ENCODE assay signal across 8 cellular contexts in genomic region chr17:78780852-78781338, GRCh38. TPM values are rescaled to one million over a fixed set of nuclear protein-coding genes. Genes with fewer than 3 reads are reported as not detected.
DNase-seq lines count a peak whose midpoint lies in the region; ATAC-seq and TF ChIP-seq lines count a peak whose summit lies in the region.

No MANE protein-coding gene starts in this region.

- peak overlapping the region; percentile 47 for H2AFZ ChIP-seq in GM23248

- H3K9me2 ChIP-seq in GM23248 (ENCODE audit: insufficient read depth) = no peaks in the 10 kb centered on the region

- H3K9me3 ChIP-seq in GM23248 (ENCODE audit: low read depth) = no peaks in the 10 kb centered on the region
- no peaks in the 10 kb centered on the region for H3K9me3 ChIP-seq in gastrocnemius medialis

- TF ChIP-seq CTCF in WI38 (IDR thresholded peaks at IDR 0.05; ENCODE audit: low read depth, low read length) (no peak), gastrocnemius medialis (IDR thresholded peaks at IDR 0.05 in 4 of 5, conservative IDR thresholded peaks at IDR 0.05 in 1 of 5) (no peak)

- peak overlapping the region; percentile 60 for H3K27ac ChIP-seq in GM23248
- peak overlapping the region; percentile 82 to 99 (median 90) for H3K27ac ChIP-seq in gastrocnemius medialis

- H3K27me3 ChIP-seq in GM23248 (replicated peaks; ENCODE audit: insufficient read depth) = no peaks in the 10 kb centered on the region
- H3K27me3 ChIP-seq in gastrocnemius medialis = no peaks in the 10 kb centered on the region

- H3K36me3 ChIP-seq in GM23248 (ENCODE audit: low read depth) (no peaks in the 10 kb centered on the region), gastrocnemius medialis (no peaks in the 10 kb centered on the region)

- intact Hi-C loops in gastrocnemius medialis (cut with DNase I; ENCODE audit: low total_unique reads) = loop anchor here (5.0 kb wide), 1 partner anchor 104 kb away; no protein-coding TSS in a partner anchor

- DNase-seq in GM23248 (peak; percentile 68), fibroblast of peridontal ligament (ENCODE audit: extremely low read depth) (peak; percentile 24), gastrocnemius medialis (no peak), NCI-H1694 treated with DMSO at 0.1 percent for 48 hours (lab: John Stamatoyannopoulos, UW) (no peak), NCI-H1092 (lab: John Stamatoyannopoulos, UW) (no peak)

- 11 to 12% methylated on average over 17 of the region's 17 CpGs for WGBS in GM23248 (ENCODE audit: low coverage in 1 of 2, low lambda C conversion rate in 2 of 2, missing lambda C conversion rate in 2 of 2), 2 experiments

- in situ Hi-C loops in GM23248 (cut with MboI) (no loop called here), gastrocnemius medialis (cut with MboI; ENCODE audit: low sequenced_read_pairs in 4 of 4) (no loop called here)

- H3K4me1 ChIP-seq in GM23248 (ENCODE audit: insufficient read depth) (peaks cover under 1% of the 10 kb centered on the region; the same call in 1 of the 2 replicates), gastrocnemius medialis (peaks cover 27 to 33% of the 10 kb centered on the region in 2 donors)

- H3K79me2 ChIP-seq in GM23248 (ENCODE audit: insufficient read depth) = peaks cover 59% of the 10 kb centered on the region

- peak overlapping the region; percentile 72 for H3K4me2 ChIP-seq in GM23248 (ENCODE audit: unreplicated experiment)

- no peaks in the 10 kb centered on the region for H4K20me1 ChIP-seq in GM23248 (ENCODE audit: insufficient read depth)

- peak overlapping the region; percentile 84 for H3K9ac ChIP-seq in GM23248

- TF ChIP-seq POLR2A in gastrocnemius medialis (IDR thresholded peaks at IDR 0.05) = no peak

- ATAC-seq in gastrocnemius medialis = no peak
- ATAC-seq in GM19463 (IDR thresholded peaks at IDR 0.05; ENCODE audit: unreplicated experiment) = no peak
- ATAC-seq in GM21360 (IDR thresholded peaks at IDR 0.05; ENCODE audit: unreplicated experiment) = no peak

- H3K4me3 ChIP-seq in GM23248 (peak overlapping the region; percentile 74), WI38 (ENCODE audit: low read depth, low read length) (peak overlapping the region; percentile 80), gastrocnemius medialis (peak overlapping the region; percentile 60 to 96 (median 90))

- H3F3A ChIP-seq in GM23248 (ENCODE audit: insufficient read depth) = peaks cover 5% of the 10 kb centered on the region; the same call in 1 of the 2 replicates

RNA-seq across cellular contexts. Expression of gene CYTH1, which starts 1.2 kb away (rescaled TPM):
- 10.4 and 16.8 TPM in 2 replicates for total RNA-seq in GM23248 (2014; rRNA removed; shearing (Covaris generic))
- 11.7 TPM in 2 replicates for polyA plus RNA-seq in GM23248 (2016; fragmentation: Nextera tagmentation; extraction: Ambion mirVana)
- 10 to 100 TPM; 24.7 to 43.7 (median 32.4) TPM for total RNA-seq in gastrocnemius medialis

RNA-seq across cellular contexts. Expression of gene USP36, which starts 59.7 kb away (rescaled TPM):
- total RNA-seq in GM23248 (2014; rRNA removed; shearing (Covaris generic)) = 30.2 and 35.5 TPM in 2 replicates
- 19.9 and 22.3 TPM in 2 replicates for polyA plus RNA-seq in GM23248 (2016; fragmentation: Nextera tagmentation; extraction: Ambion mirVana)
- 10 to 100 TPM; 15.2 to 21.1 (median 20.0) TPM for total RNA-seq in gastrocnemius medialis

Comparison
In these comparisons a context has a peak if more than half of its experiments do, and no peak if none do; other contexts are left out.
1. DNase-seq: peak in GM23248 (single experiment) and fibroblast of peridontal ligament (single experiment); none in gastrocnemius medialis (0 of 2), NCI-H1694 treated with DMSO at 0.1 percent for 48 hours (single experiment) and NCI-H1092 (single experiment).
2. Peak in every context shown above with its lines, with median percentiles within 50 percentile points of each other: H3K4me3 ChIP-seq.